12 cellular contexts compared by ENCODE assay signal in genomic region chr11:130103296-130103814, GRCh38. TPM values are rescaled to one million over a fixed set of nuclear protein-coding genes. Genes with fewer than 3 reads are reported as not detected.
A peak's percentile ranks its signal among the peaks of the same experiment; 100 is the strongest.
DNase-seq lines count a peak whose midpoint lies in the region; ATAC-seq and TF ChIP-seq lines count a peak whose summit lies in the region.
"Had no signal": no experiment of that assay in that cellular context is flagged by ENCODE, and none has a peak within 500 bp of the region (broad histone marks: within the 10 kb centered on the region; RNA-seq: fewer than 3 reads in every experiment).

No MANE protein-coding gene starts in this region.

- no peak overlapping the region for H3K4me3 Mint-ChIP-seq in mesothelial cell of epicardium

- peaks cover 2% of the 10 kb centered on the region for H3K27me3 Mint-ChIP-seq in mesothelial cell of epicardium (ENCODE audit: low read depth)

- H3K4me3 ChIP-seq in choroid plexus epithelial cell (ENCODE audit: low read depth, low read length), result no peak overlapping the region
- H3K4me3 ChIP-seq: gastrocnemius medialis had no signal

- DNase-seq in AG20443 (ENCODE audit: low spot score) (peak; percentile 80), NCI-H446 treated with DMSO at 0.1 percent for 48 hours (lab: John Stamatoyannopoulos, UW) (peak; percentile 68), choroid plexus epithelial cell (ENCODE audit: low read depth) (peak; percentile 98), mesothelial cell of epicardium (ENCODE audit: low spot score in 2 of 2, unreplicated experiment in 2 of 2) (no peak), HuH-7.5 (ENCODE audit: low spot score) (no peak)
- DNase-seq: activated CD4-positive, alpha-beta T cell treated with anti-CD3 and anti-CD28 coated beads, Interleukin-2, amount 50 U/mL, for 1 hour; gastrocnemius medialis; Karpas-422; stimulated activated CD4-positive, alpha-beta T cell treated with anti-CD3 and anti-CD28 coated beads, Interleukin-1b, Interleukin-23, amount 100 ng/mL, for 48 hours had no signal

- peaks cover 9% of the 10 kb centered on the region for H3K36me3 Mint-ChIP-seq in mesothelial cell of epicardium

- peaks cover 5% of the 10 kb centered on the region for H3K9me3 Mint-ChIP-seq in mesothelial cell of epicardium

- ATAC-seq in GM18909 (IDR thresholded peaks at IDR 0.05; ENCODE audit: poor library complexity, unreplicated experiment), result no peak
- no peak for ATAC-seq in HG03097 (IDR thresholded peaks at IDR 0.05; ENCODE audit: low FRiP score, unreplicated experiment)
- no peak for ATAC-seq in HG02973 (IDR thresholded peaks at IDR 0.05; ENCODE audit: unreplicated experiment)

- peaks cover 47% of the 10 kb centered on the region for H3K4me1 Mint-ChIP-seq in mesothelial cell of epicardium

- H3K27ac Mint-ChIP-seq in mesothelial cell of epicardium, result peak overlapping the region; percentile 64

- TF ChIP-seq CTCF in choroid plexus epithelial cell (conservative IDR thresholded peaks at IDR 0.05; ENCODE audit: low read depth, low read length) (no peak), mesothelial cell of epicardium (IDR thresholded peaks at IDR 0.05; ENCODE audit: unreplicated experiment) (no peak)

RNA-seq across cellular contexts. Expression of gene APLP2, which starts 33.7 kb away (rescaled TPM):
- total RNA-seq in mesothelial cell of epicardium, result 234 to 240 TPM (median 239 TPM) in 3 replicates

RNA-seq across cellular contexts. Expression of gene ST14, which starts 56.2 kb away (rescaled TPM):
- 39.6 to 42.0 TPM (median 40.8 TPM) in 3 replicates for total RNA-seq in mesothelial cell of epicardium

Comparison
In these comparisons a context has a peak if more than half of its experiments do, and no peak if none do; other contexts are left out.
1. DNase-seq: peak in AG20443 (single experiment), NCI-H446 treated with DMSO at 0.1 percent for 48 hours (single experiment) and choroid plexus epithelial cell (single experiment); none in mesothelial cell of epicardium (0 of 2) and HuH-7.5 (single experiment).